In genomic region chr16:88691924-88692560, GRCh38 we compare ENCODE assay signal across 12 cellular contexts. TPM values are rescaled to one million over a fixed set of nuclear protein-coding genes. Genes with fewer than 3 reads are reported as not detected.
DNase-seq lines count a peak whose midpoint lies in the region; ATAC-seq and TF ChIP-seq lines count a peak whose summit lies in the region.
"Had no signal": no experiment of that assay in that cellular context is flagged by ENCODE, and none has a peak within 500 bp of the region (broad histone marks: within the 10 kb centered on the region; RNA-seq: fewer than 3 reads in every experiment).

No MANE protein-coding gene starts in this region.

- H3K9me3 ChIP-seq in right atrium auricular region (no peaks in the 10 kb centered on the region), left lung (no peaks in the 10 kb centered on the region), upper lobe of right lung (no peaks in the 10 kb centered on the region)
- H3K9me3 ChIP-seq: heart left ventricle, SJSA1 had no signal

- ATAC-seq in Right ventricle myocardium superior (ENCODE audit: poor library complexity) (no peak), left lung (peak; percentile 24), upper lobe of right lung (peak; percentile 79), HG03432 (IDR thresholded peaks at IDR 0.05; ENCODE audit: unreplicated experiment) (no peak)

- intact Hi-C loops in Right ventricle myocardium superior (cut with DNase I) = no loop called here
- intact Hi-C loops in activated CD4-positive, alpha-beta memory T cell treated with anti-CD3 and anti-CD28 coated beads for 36 hours (cut with micrococcal nuclease) = no loop called here
- intact Hi-C loops in left lung (cut with DNase I) = no loop called here
- intact Hi-C loops in upper lobe of right lung (cut with DNase I) = no loop called here

- DNase-seq in Right ventricle myocardium superior (peak; percentile 68), right atrium auricular region (ENCODE audit: low spot score) (no peak), left lung (peak; percentile 81 to 90), upper lobe of right lung (peak; percentile 91), NCI-H146 (lab: John Stamatoyannopoulos, UW) (no peak)
- peak; percentile 54 for DNase-seq in activated CD4-positive, alpha-beta memory T cell treated with anti-CD3 and anti-CD28 coated beads for 36 hours
- no peak for DNase-seq in effector CD8-positive, alpha-beta T cell (lab: John Stamatoyannopoulos, UW)
- DNase-seq: NCI-H2029; stimulated activated CD4-positive, alpha-beta T cell treated with anti-CD3 and anti-CD28 coated beads, Interleukin-12 subunit alpha, Interleukin-12 subunit beta, amount 100 ng/mL, for 4 hours had no signal

- no peaks in the 10 kb centered on the region for H3K9me3 Mint-ChIP-seq in activated CD4-positive, alpha-beta memory T cell treated with anti-CD3 and anti-CD28 coated beads for 36 hours

- TF ChIP-seq CTCF in right atrium auricular region (IDR thresholded peaks at IDR 0.05) (no peak), left lung (IDR thresholded peaks at IDR 0.05) (no peak), upper lobe of right lung (IDR thresholded peaks at IDR 0.05) (no peak)

- no peak overlapping the region for H3K4me3 ChIP-seq in right atrium auricular region
- no peak overlapping the region for H3K4me3 ChIP-seq in left lung
- H3K4me3 ChIP-seq in upper lobe of right lung = no peak overlapping the region
- H3K4me3 ChIP-seq: heart left ventricle, SJSA1 had no signal

- peaks cover 2% of the 10 kb centered on the region for H3K36me3 Mint-ChIP-seq in activated CD4-positive, alpha-beta memory T cell treated with anti-CD3 and anti-CD28 coated beads for 36 hours

- H3K27me3 ChIP-seq in right atrium auricular region (no peaks in the 10 kb centered on the region), left lung (peaks cover 0 to 44% of the 10 kb centered on the region in 2 donors), upper lobe of right lung (peaks cover 12% of the 10 kb centered on the region)

- H3K27ac Mint-ChIP-seq in activated CD4-positive, alpha-beta memory T cell treated with anti-CD3 and anti-CD28 coated beads for 36 hours = peak overlapping the region; percentile 81

- H3K27ac ChIP-seq in right atrium auricular region (no peak overlapping the region), left lung (peak overlapping the region in 1 of 2 donors; percentile 59), upper lobe of right lung (no peak overlapping the region)
- H3K27ac ChIP-seq: SJSA1 had no signal

- H3K4me1 Mint-ChIP-seq in activated CD4-positive, alpha-beta memory T cell treated with anti-CD3 and anti-CD28 coated beads for 36 hours (ENCODE audit: low read depth) = peaks cover 28% of the 10 kb centered on the region

- H3K4me1 ChIP-seq in right atrium auricular region (peaks cover 0 to 16% of the 10 kb centered on the region in 2 donors), left lung (peaks cover 0 to 26% of the 10 kb centered on the region in 2 donors), upper lobe of right lung (peaks cover 13% of the 10 kb centered on the region)
- H3K4me1 ChIP-seq: SJSA1 had no signal

- no peaks in the 10 kb centered on the region for H3K27me3 Mint-ChIP-seq in activated CD4-positive, alpha-beta memory T cell treated with anti-CD3 and anti-CD28 coated beads for 36 hours

- H3K36me3 ChIP-seq in right atrium auricular region (peaks cover 12% of the 10 kb centered on the region), left lung (peaks cover 0 to 21% of the 10 kb centered on the region in 2 donors), upper lobe of right lung (peaks cover 8% of the 10 kb centered on the region)

- CTCF ChIA-PET in activated CD4-positive, alpha-beta memory T cell treated with anti-CD3 and anti-CD28 coated beads for 36 hours (lab: Charles Lee) = interaction anchor here (1.0 to 1.3 kb wide), 2 partner anchors 15 to 45 kb away, joined by 3 to 5 read pairs; no protein-coding TSS in a partner anchor

- POLR2A ChIA-PET in activated CD4-positive, alpha-beta memory T cell treated with anti-CD3 and anti-CD28 coated beads for 36 hours (lab: Charles Lee) = interaction anchor here (1.4 to 1.6 kb wide), 2 partner anchors 10 to 12 kb away, joined by 4 to 6 read pairs; no protein-coding TSS in a partner anchor

- peak overlapping the region; percentile 29 for H3K4me3 Mint-ChIP-seq in activated CD4-positive, alpha-beta memory T cell treated with anti-CD3 and anti-CD28 coated beads for 36 hours

RNA-seq across cellular contexts. Expression of gene SNAI3, which starts 5.7 kb away (rescaled TPM):
- total RNA-seq in Right ventricle myocardium superior (3.0 TPM), right atrium auricular region (1 to 10 TPM; 1.0 to 1.6 TPM), left lung (1 to 10 TPM; 1.9 to 2.3 TPM), upper lobe of right lung (7.0 TPM)
- total RNA-seq in activated CD4-positive, alpha-beta memory T cell treated with anti-CD3 and anti-CD28 coated beads for 36 hours = 1 to 10 TPM; 5.5 to 5.8 TPM

RNA-seq across cellular contexts. Expression of gene RNF166, which starts 14.2 kb away (rescaled TPM):
- total RNA-seq in Right ventricle myocardium superior = 14.6 TPM
- 10 to 100 TPM; 16.9 to 19.4 TPM for total RNA-seq in right atrium auricular region
- total RNA-seq in activated CD4-positive, alpha-beta memory T cell treated with anti-CD3 and anti-CD28 coated beads for 36 hours = 10 to 100 TPM; 46.4 to 55.6 TPM
- total RNA-seq in left lung = 10 to 100 TPM; 28.4 to 54.0 TPM
- total RNA-seq in upper lobe of right lung = 50.6 TPM

RNA-seq across cellular contexts. Expression of gene CTU2, which starts 14.3 kb away (rescaled TPM):
- total RNA-seq in Right ventricle myocardium superior (13.4 TPM), right atrium auricular region (1 to 10 TPM; 7.1 to 8.2 TPM), left lung (10 to 100 TPM; 15.4 to 19.8 TPM), upper lobe of right lung (21.3 TPM)
- total RNA-seq in activated CD4-positive, alpha-beta memory T cell treated with anti-CD3 and anti-CD28 coated beads for 36 hours = 10 to 100 TPM; 38.0 to 41.6 TPM

RNA-seq across cellular contexts. Expression of gene MVD, which starts 29.2 kb away (rescaled TPM):
- total RNA-seq in Right ventricle myocardium superior = 21.9 TPM
- 10 to 100 TPM; 21.5 to 23.1 TPM for total RNA-seq in right atrium auricular region
- total RNA-seq in activated CD4-positive, alpha-beta memory T cell treated with anti-CD3 and anti-CD28 coated beads for 36 hours = 100 to 1,000 TPM; 111 to 113 TPM
- total RNA-seq in left lung = 100 to 1,000 TPM in 1 of 2 donors, 10 to 100 TPM in 1; 66.3 to 154 TPM
- 104 TPM for total RNA-seq in upper lobe of right lung

RNA-seq across cellular contexts. Expression of gene CYBA, which starts 41.2 kb away (rescaled TPM):
- total RNA-seq in Right ventricle myocardium superior = 53.7 TPM
- 100 to 1,000 TPM in 1 of 2 donors, 10 to 100 TPM in 1; 82.0 to 132 TPM for total RNA-seq in right atrium auricular region
- total RNA-seq in activated CD4-positive, alpha-beta memory T cell treated with anti-CD3 and anti-CD28 coated beads for 36 hours = 100 to 1,000 TPM; 262 to 265 TPM
- total RNA-seq in left lung = 100 to 1,000 TPM; 243 to 396 TPM
- total RNA-seq in upper lobe of right lung = 257 TPM
- total RNA-seq: SJSA1 had no signal

Comparison
In these comparisons a context has a peak if more than half of its experiments do, and no peak if none do; other contexts are left out.
1. DNase-seq: peak in Right ventricle myocardium superior (single experiment), activated CD4-positive, alpha-beta memory T cell treated with anti-CD3 and anti-CD28 coated beads for 36 hours (single experiment), left lung (2 of 2) and upper lobe of right lung (single experiment); none in right atrium auricular region (single experiment), NCI-H146 (single experiment) and effector CD8-positive, alpha-beta T cell (single experiment).
2. ATAC-seq: peak in left lung (single experiment) and upper lobe of right lung (single experiment); none in Right ventricle myocardium superior (single experiment) and HG03432 (single experiment).